8 cellular contexts compared by ENCODE assay signal in genomic region chr4:173301518-173302201, GRCh38. TPM values are rescaled to one million over a fixed set of nuclear protein-coding genes. Genes with fewer than 3 reads are reported as not detected.
DNase-seq lines count a peak whose midpoint lies in the region; ATAC-seq and TF ChIP-seq lines count a peak whose summit lies in the region.

No MANE protein-coding gene starts in this region.

- no peak overlapping the region; the same call in 1 of the 2 replicates for H3K4me2 ChIP-seq in SK-N-SH

- H3K27ac ChIP-seq in right cardiac atrium (ENCODE audit: low read length), result no peak overlapping the region
- peak overlapping the region in 1 of 2 experiments; percentile 13; a peak in 1 of 4 replicates for H3K27ac ChIP-seq in SK-N-SH (ENCODE audit: low read depth in 2 of 2, low read length in 1 of 2)

- no peak overlapping the region for H3K4me3 Mint-ChIP-seq in stimulated activated memory B cell treated with anti-CD40 and anti-IgM and Interleukin-4, amounts not matched to agents 10 μg/mL and 1 μg/mL and 100 μg/mL, for 72 hours

- H3K27ac Mint-ChIP-seq in stimulated activated memory B cell treated with anti-CD40 and anti-IgM and Interleukin-4, amounts not matched to agents 10 μg/mL and 1 μg/mL and 100 μg/mL, for 72 hours, result no peak overlapping the region

- no peaks in the 10 kb centered on the region for H3K9me3 Mint-ChIP-seq in stimulated activated memory B cell treated with anti-CD40 and anti-IgM and Interleukin-4, amounts not matched to agents 10 μg/mL and 1 μg/mL and 100 μg/mL, for 72 hours

- DNase-seq in Right ventricle myocardium inferior (ENCODE audit: missing footprints) (no peak), right cardiac atrium (no peak), SK-N-SH (peak; percentile 24), foreskin fibroblast (peak; percentile 17 to 72), skeletal muscle cell (ENCODE audit: low read depth) (peak; percentile 9)

- WGBS in right cardiac atrium, result 40% methylated on average over 5 of the region's 5 CpGs
- WGBS in SK-N-SH (ENCODE audit: low lambda C conversion rate), result 31% methylated on average over 5 of the region's 5 CpGs

- H3K4me3 ChIP-seq in right cardiac atrium (ENCODE audit: low read length) (no peak overlapping the region), SK-N-SH (ENCODE audit: low read depth in 2 of 2, low read length in 1 of 2) (peak overlapping the region in 1 of 2 experiments; percentile 19; a peak in 1 of 4 replicates), foreskin fibroblast (ENCODE audit: low read depth in 1 of 2, low read length in 2 of 2) (no peak overlapping the region), skeletal muscle cell (ENCODE audit: low read depth, low read length) (no peak overlapping the region)

- H2AFZ ChIP-seq in SK-N-SH (ENCODE audit: low read depth), result no peak overlapping the region

- peak; percentile 28 for ATAC-seq in Right ventricle myocardium inferior
- ATAC-seq in right cardiac atrium, result no peak
- ATAC-seq in HG02973 (IDR thresholded peaks at IDR 0.05; ENCODE audit: unreplicated experiment), result peak; percentile 71
- no peak for ATAC-seq in stimulated activated memory B cell treated with anti-CD40 and anti-IgM and Interleukin-4, amounts not matched to agents 10 μg/mL and 1 μg/mL and 100 μg/mL, for 72 hours
- ATAC-seq in GM19328 (IDR thresholded peaks at IDR 0.05; ENCODE audit: unreplicated experiment), result no peak

- H3K9ac ChIP-seq in SK-N-SH, result no peak overlapping the region

- CTCF ChIA-PET in SK-N-SH (lab: Yijun Ruan, JAX), result interaction anchor here (0.5 to 4.2 kb wide), 76 partner anchors 8 to 1019 kb away, joined by 3 to 99 read pairs (median 6); partner anchors contain the start of genes GALNT7 and HMGB2

- peaks cover 5 to 13% of the 10 kb centered on the region in 2 experiments for H3K36me3 ChIP-seq in SK-N-SH (replicated peaks in 1 of 2; ENCODE audit: control insufficient read depth in 1 of 2, insufficient read depth in 2 of 2, low read length in 1 of 2)

- H3K9me3 ChIP-seq in right cardiac atrium (ENCODE audit: control insufficient read depth, low read length) (no peaks in the 10 kb centered on the region), SK-N-SH (no peaks in the 10 kb centered on the region)

- H4K20me1 ChIP-seq in SK-N-SH (ENCODE audit: insufficient read depth), result no peaks in the 10 kb centered on the region

- peak; percentile 86 for TF ChIP-seq CTCF in SK-N-SH (IDR thresholded peaks at IDR 0.05)
- peak; percentile 46 for TF ChIP-seq CTCF in foreskin fibroblast (IDR thresholded peaks at IDR 0.05; ENCODE audit: low read depth, low read length)

- TF ChIP-seq EP300 in SK-N-SH (IDR thresholded peaks at IDR 0.05; ENCODE audit: borderline replicate concordance in 1 of 2, low read depth in 1 of 2, low read length in 1 of 2), result no peak

- H3K79me2 ChIP-seq in SK-N-SH (ENCODE audit: insufficient read depth), result no peaks in the 10 kb centered on the region

- POLR2A ChIA-PET in SK-N-SH (lab: Yijun Ruan, JAX), result no interaction called here

- peak; percentile 78 for TF ChIP-seq RAD21 in SK-N-SH (IDR thresholded peaks at IDR 0.05; ENCODE audit: low read length)

- H3F3A ChIP-seq in SK-N-SH (replicated peaks; ENCODE audit: insufficient read depth), result peaks cover 3% of the 10 kb centered on the region

- H3K4me1 Mint-ChIP-seq in stimulated activated memory B cell treated with anti-CD40 and anti-IgM and Interleukin-4, amounts not matched to agents 10 μg/mL and 1 μg/mL and 100 μg/mL, for 72 hours, result no peaks in the 10 kb centered on the region

- H3K4me1 ChIP-seq in right cardiac atrium (ENCODE audit: control insufficient read depth, insufficient read depth, low read length), result no peaks in the 10 kb centered on the region
- H3K4me1 ChIP-seq in SK-N-SH (ENCODE audit: control insufficient read depth in 1 of 2, insufficient read depth in 2 of 2, low read depth in 1 of 2, low read length in 1 of 2), result peaks cover 0 to 5% of the 10 kb centered on the region in 2 experiments; a peak in 2 of 4 replicates

- H3K27me3 Mint-ChIP-seq in stimulated activated memory B cell treated with anti-CD40 and anti-IgM and Interleukin-4, amounts not matched to agents 10 μg/mL and 1 μg/mL and 100 μg/mL, for 72 hours, result no peaks in the 10 kb centered on the region

- no peaks in the 10 kb centered on the region for H3K9me2 ChIP-seq in SK-N-SH

- intact Hi-C loops in Right ventricle myocardium inferior (cut with DNase I) (loop anchor here (5.0 kb wide), 1 partner anchor 289 kb away; no protein-coding TSS in a partner anchor), right cardiac atrium (cut with DNase I) (no loop called here)

- no peaks in the 10 kb centered on the region for H3K27me3 ChIP-seq in right cardiac atrium (ENCODE audit: control insufficient read depth, insufficient read depth)
- no peaks in the 10 kb centered on the region for H3K27me3 ChIP-seq in SK-N-SH (ENCODE audit: insufficient read depth)

- H3K36me3 Mint-ChIP-seq in stimulated activated memory B cell treated with anti-CD40 and anti-IgM and Interleukin-4, amounts not matched to agents 10 μg/mL and 1 μg/mL and 100 μg/mL, for 72 hours, result peaks cover 26% of the 10 kb centered on the region

TF ChIP-seq in SK-N-SH, 30 proteins besides CTCF, POLR2A, EP300 and RAD21:
- TF ChIP-seq TCF12 (IDR thresholded peaks at IDR 0.05) (peak; percentile 33; the same call in 1 of the 2 replicates), NRF1 (IDR thresholded peaks at IDR 0.05; ENCODE audit: low read depth, low read length) (no peak), PBX3 (IDR thresholded peaks at IDR 0.05) (peak; percentile 31), JUND (IDR thresholded peaks at IDR 0.05) (peak; percentile 24; the same call in 1 of the 2 replicates), NFIC (IDR thresholded peaks at IDR 0.05; ENCODE audit: borderline replicate concordance) (no peak), SMC3 (IDR thresholded peaks at IDR 0.05; ENCODE audit: low read depth, low read length) (peak; percentile 51), RCOR1 (IDR thresholded peaks at IDR 0.05; ENCODE audit: low read length) (no peak), GABPA (IDR thresholded peaks at IDR 0.05; ENCODE audit: low read depth) (no peak)

RNA-seq across cellular contexts. Expression of gene HMGB2, which starts 32.5 kb away (rescaled TPM):
- total RNA-seq in Right ventricle myocardium inferior (42.1 TPM), right cardiac atrium (10 to 100 TPM; 26.3 to 53.4 (median 44.3) TPM)
- polyA plus RNA-seq in right cardiac atrium (98.3 TPM), SK-N-SH (2012; rRNA removed) (123 and 130 TPM in 2 replicates)
- 184 and 256 TPM in 2 replicates for polyA plus RNA-seq in SK-N-SH (2012; cell fraction: cytosol; rRNA removed)
- 28.9 and 47.2 TPM in 2 replicates for polyA plus RNA-seq in SK-N-SH (2012; cell fraction: nucleus; rRNA removed)

Comparison
In these comparisons a context has a peak if more than half of its experiments do, and no peak if none do; other contexts are left out.
1. ATAC-seq: peak in Right ventricle myocardium inferior (single experiment) and HG02973 (single experiment); none in right cardiac atrium (0 of 2), stimulated activated memory B cell treated with anti-CD40 and anti-IgM and Interleukin-4, amounts not matched to agents 10 μg/mL and 1 μg/mL and 100 μg/mL, for 72 hours (single experiment) and GM19328 (single experiment).
2. DNase-seq: peak in SK-N-SH (single experiment), foreskin fibroblast (2 of 2) and skeletal muscle cell (single experiment); none in Right ventricle myocardium inferior (single experiment) and right cardiac atrium (0 of 3).